8 cellular contexts compared by ENCODE assay signal in genomic region chr17:42833771-42834422, GRCh38. TPM values are rescaled to one million over a fixed set of nuclear protein-coding genes. Genes with fewer than 3 reads are reported as not detected.
DNase-seq lines count a peak whose midpoint lies in the region; ATAC-seq and TF ChIP-seq lines count a peak whose summit lies in the region.

No MANE protein-coding gene starts in this region.

- peaks cover 24% of the 10 kb centered on the region; the same call in 1 of the 2 replicates for H3F3A ChIP-seq in PC-9 (ENCODE audit: insufficient read depth, low read depth)

- H3K9me2 ChIP-seq in PC-9 (ENCODE audit: insufficient read depth): no peaks in the 10 kb centered on the region

- H3K79me2 ChIP-seq in PC-9 (ENCODE audit: low read depth): peaks cover 44% of the 10 kb centered on the region

- TSS peak; percentile 58 for BruUV-seq in PC-9 (replicated peaks; lab: Mats Ljungman, UMichigan)

- peak overlapping the region; percentile 77 for H3K27ac ChIP-seq in PC-9

- peaks cover 20% of the 10 kb centered on the region for H3K4me1 Mint-ChIP-seq in osteocyte (ENCODE audit: unreplicated experiment)

- H3K9me3 Mint-ChIP-seq in osteocyte (ENCODE audit: unreplicated experiment): no peaks in the 10 kb centered on the region

- TF ChIP-seq CTCF in PC-9 (conservative IDR thresholded peaks at IDR 0.05) (no peak), osteocyte (IDR thresholded peaks at IDR 0.05) (no peak)

- H3K4me3 ChIP-seq in PC-9: peak overlapping the region; percentile 93

- no peaks in the 10 kb centered on the region for H3K9me3 ChIP-seq in PC-9 (ENCODE audit: insufficient read depth, low read depth)

- peaks cover 14% of the 10 kb centered on the region; the same call in 1 of the 2 replicates for H3K36me3 ChIP-seq in PC-9 (ENCODE audit: low read depth)

- peaks cover 5% of the 10 kb centered on the region for H3K27me3 Mint-ChIP-seq in osteocyte (ENCODE audit: unreplicated experiment)

- H2AFZ ChIP-seq in PC-9: peak overlapping the region; percentile 96

- peak overlapping the region; percentile 97 for H3K27ac Mint-ChIP-seq in osteocyte (ENCODE audit: unreplicated experiment)

- DNase-seq in NCI-H82 (lab: John Stamatoyannopoulos, UW) (peak; percentile 64), NCI-H82 treated with DMSO at 0.1 percent for 48 hours (lab: John Stamatoyannopoulos, UW; ENCODE audit: unreplicated experiment) (no peak), PC-9 (no peak), osteocyte (ENCODE audit: extremely low spot score, unreplicated experiment) (no peak), posterior cingulate gyrus (no peak), NCI-H526 treated with DMSO at 0.1 percent for 48 hours (lab: John Stamatoyannopoulos, UW) (no peak)

- H4K20me1 ChIP-seq in PC-9 (ENCODE audit: insufficient read depth): no peaks in the 10 kb centered on the region; the same call in 1 of the 2 replicates

- H3K4me3 Mint-ChIP-seq in osteocyte (ENCODE audit: unreplicated experiment): peak overlapping the region; percentile 93

- CTCF ChIA-PET in PC-9 (lab: Charles Lee): interaction anchor here (0.6 kb wide), 1 partner anchor 256 kb away, joined by 4 read pairs; no protein-coding TSS in a partner anchor

- peaks cover 14% of the 10 kb centered on the region for H3K36me3 Mint-ChIP-seq in osteocyte (ENCODE audit: unreplicated experiment)

- H3K4me1 ChIP-seq in PC-9 (replicated peaks; ENCODE audit: insufficient read depth): peaks cover 16% of the 10 kb centered on the region

- ATAC-seq in esophagus mucosa (peak; percentile 27), HG02798 (IDR thresholded peaks at IDR 0.05; ENCODE audit: poor library complexity, unreplicated experiment) (no peak)

- intact Hi-C loops in PC-9 (cut with micrococcal nuclease; ENCODE audit: unreplicated experiment) (loop anchor here (5.0 kb wide), 1 partner anchor 648 kb away; the partner anchor contains the start of gene DHX8), posterior cingulate gyrus (cut with DNase I) (no loop called here)

- H3K27me3 ChIP-seq in PC-9 (ENCODE audit: insufficient read depth, low read depth): no peaks in the 10 kb centered on the region

- peak overlapping the region; percentile 90 for H3K4me2 ChIP-seq in PC-9

- POLR2A ChIA-PET in PC-9 (lab: Charles Lee; ENCODE audit: unreplicated experiment): no interaction called here

RNA-seq across cellular contexts. Expression of gene PSME3, which starts 0.7 kb away (rescaled TPM):
- total RNA-seq in PC-9 (2021) (115 and 122 TPM in 2 replicates), esophagus mucosa (96.6 TPM), osteocyte (111 and 121 TPM in 2 replicates)

RNA-seq across cellular contexts. Expression of gene BECN1, which starts 9.8 kb away (rescaled TPM):
- 58.9 and 66.0 TPM in 2 replicates for total RNA-seq in PC-9 (2021)
- total RNA-seq in esophagus mucosa: 77.2 TPM
- 68.1 and 69.1 TPM in 2 replicates for total RNA-seq in osteocyte

RNA-seq across cellular contexts. Expression of gene AOC2, which starts 10.5 kb away (rescaled TPM):
- 3.7 TPM in 2 replicates for total RNA-seq in PC-9 (2021)
- total RNA-seq in esophagus mucosa: 0.44 TPM
- total RNA-seq in osteocyte: 1.8 and 2.2 TPM in 2 replicates

RNA-seq across cellular contexts. Expression of gene AOC3, which starts 17.1 kb away (rescaled TPM):
- 0.98 and 2.8 TPM in 2 replicates for total RNA-seq in PC-9 (2021)
- 5.7 TPM for total RNA-seq in esophagus mucosa
- total RNA-seq in osteocyte: 1.1 and 1.3 TPM in 2 replicates

RNA-seq across cellular contexts. Expression of gene CNTD1, which starts 35.2 kb away (rescaled TPM):
- total RNA-seq in PC-9 (2021) (not detected in 2 replicates), esophagus mucosa (not detected), osteocyte (0.31 and 0.51 TPM in 2 replicates)
